Comparison of ENCODE assay signal across 29 cellular contexts in the genomic region with DNA sequence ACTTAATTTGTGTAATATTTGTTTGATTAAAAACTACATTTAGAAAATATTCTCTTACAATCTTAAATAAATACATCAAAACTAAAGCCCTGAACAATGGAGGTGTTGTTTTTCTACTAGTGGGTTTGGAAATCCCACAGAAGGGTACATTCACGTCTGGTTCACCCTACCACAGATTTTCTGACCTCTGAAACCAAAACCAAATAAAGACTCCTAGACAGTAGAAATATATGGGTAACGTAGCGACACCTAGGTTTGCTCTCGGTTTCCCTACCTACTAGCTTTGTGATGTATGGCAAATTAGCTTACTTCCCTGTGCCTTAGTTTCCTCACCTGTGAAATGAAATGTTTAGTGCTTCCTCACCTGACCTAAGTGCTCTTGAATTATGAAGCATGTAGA.
"Had no signal": no experiment of that assay in that cellular context is flagged by ENCODE, and none has a peak within 500 bp of the region (broad histone marks: within the 10 kb centered on the region; RNA-seq: fewer than 3 reads in every experiment).

No MANE protein-coding gene starts in this region.

- H3K4me1 Mint-ChIP-seq: activated naive CD8-positive, alpha-beta T cell treated with anti-CD3 and anti-CD28 coated beads, Interleukin-2, amount 10 ng/mL, durations not matched to agents 7 days and 5 days; stimulated activated effector memory CD8-positive, alpha-beta T cell treated with anti-CD3 and anti-CD28 coated beads, Interleukin-12 subunit alpha, Interleukin-12 subunit beta, amount 100 ng/mL, for 72 hours had no signal

- H3K9ac ChIP-seq: parathyroid adenoma had no signal

- H3K4me1 ChIP-seq: gastrocnemius medialis, parathyroid adenoma, psoas muscle had no signal

- H3K36me3 Mint-ChIP-seq: stimulated activated effector memory CD8-positive, alpha-beta T cell treated with anti-CD3 and anti-CD28 coated beads, Interleukin-12 subunit alpha, Interleukin-12 subunit beta, amount 100 ng/mL, for 72 hours had no signal

- H2AFZ ChIP-seq: hepatocyte, parathyroid adenoma had no signal

- FAIRE-seq: small intestine, urothelium cell line had no signal

- H3K4me2 ChIP-seq: hepatocyte had no signal

- H3K79me2 ChIP-seq: hepatocyte, parathyroid adenoma had no signal

- H3K4me3 ChIP-seq: gastrocnemius medialis, hepatocyte, psoas muscle, sigmoid colon, thoracic aorta had no signal

- H3K36me3 ChIP-seq: gastrocnemius medialis, sigmoid colon, thoracic aorta had no signal

- H3K27ac Mint-ChIP-seq: activated CD4-positive, alpha-beta T cell treated with anti-CD3 and anti-CD28 coated beads for 36 hours; activated naive CD4-positive, alpha-beta T cell treated with anti-CD3 and anti-CD28 coated beads for 36 hours; activated naive CD8-positive, alpha-beta T cell treated with anti-CD3 and anti-CD28 coated beads, Interleukin-2, amount 10 ng/mL, durations not matched to agents 7 days and 5 days; activated T-helper 1 cell treated with anti-CD3 and anti-CD28 coated beads, Interleukin-12 subunit alpha, Interleukin-12 subunit beta, Interleukin-2, Interleukin-4 antibody, amounts not matched to agents 30 ng/mL and 10 ng/mL and 1 ng/mL, durations not matched to agents 14 hours and 24 hours and 36 hours; effector memory CD8-positive, alpha-beta T cell; mesothelial cell of epicardium; naive B cell; stimulated activated effector memory CD8-positive, alpha-beta T cell treated with anti-CD3 and anti-CD28 coated beads, Interleukin-12 subunit alpha, Interleukin-12 subunit beta, amount 100 ng/mL, for 72 hours; stimulated activated naive CD8-positive, alpha-beta T cell treated with anti-CD3 and anti-CD28 coated beads, Interleukin-15, Interleukin-2, amounts not matched to agents 100 ng/mL and 50 ng/mL, for 24 hours; T-helper 2 cell treated with Interferon-gamma antibody and Interleukin-4, amounts not matched to agents 5 μg/mL and 100 μg/mL, for 36 hours had no signal

- H3K27me3 Mint-ChIP-seq: activated CD4-positive, alpha-beta T cell treated with anti-CD3 and anti-CD28 coated beads for 36 hours; activated naive CD8-positive, alpha-beta T cell treated with anti-CD3 and anti-CD28 coated beads, Interleukin-2, amount 10 ng/mL, durations not matched to agents 7 days and 5 days; effector memory CD8-positive, alpha-beta T cell; naive B cell; stimulated activated naive CD8-positive, alpha-beta T cell treated with anti-CD3 and anti-CD28 coated beads, Interleukin-15, Interleukin-2, amounts not matched to agents 100 ng/mL and 50 ng/mL, for 24 hours had no signal

- H3K27me3 ChIP-seq: gastrocnemius medialis, hepatocyte, sigmoid colon had no signal

- DNase-seq: activated CD4-positive, alpha-beta T cell treated with anti-CD3 and anti-CD28 coated beads for 36 hours; activated CD4-positive, CD25-positive, alpha-beta regulatory T cell; activated effector memory CD4-positive, alpha-beta T cell treated with anti-CD3 and anti-CD28 coated beads, Interleukin-2, amount 50 U/mL, for 16 hours; activated naive CD4-positive, alpha-beta T cell treated with anti-CD3 and anti-CD28 coated beads for 36 hours; activated naive CD8-positive, alpha-beta T cell treated with anti-CD3 and anti-CD28 coated beads, Interleukin-2, amount 10 ng/mL, durations not matched to agents 7 days and 5 days; amygdala; caudate nucleus; cortex of kidney; effector memory CD8-positive, alpha-beta T cell; erythroblast; gastrocnemius medialis; glutamatergic neuron; naive B cell; nucleus accumbens; psoas muscle; sigmoid colon; small intestine; stimulated activated CD4-positive, alpha-beta T cell treated with anti-CD3 and anti-CD28 coated beads, Interleukin-4, amount 100 ng/mL, for 24 hours; trophoblast cell had no signal

- ATAC-seq: activated CD4-positive, alpha-beta T cell treated with anti-CD3 and anti-CD28 coated beads for 36 hours; effector memory CD8-positive, alpha-beta T cell; gastrocnemius medialis; psoas muscle; stimulated activated effector memory CD8-positive, alpha-beta T cell treated with anti-CD3 and anti-CD28 coated beads, Interleukin-12 subunit alpha, Interleukin-12 subunit beta, amount 100 ng/mL, for 72 hours had no signal

- H3K9me3 Mint-ChIP-seq: activated naive CD8-positive, alpha-beta T cell treated with anti-CD3 and anti-CD28 coated beads, Interleukin-2, amount 10 ng/mL, durations not matched to agents 7 days and 5 days; activated T-helper 1 cell treated with anti-CD3 and anti-CD28 coated beads, Interleukin-12 subunit alpha, Interleukin-12 subunit beta, Interleukin-2, Interleukin-4 antibody, amounts not matched to agents 30 ng/mL and 10 ng/mL and 1 ng/mL, durations not matched to agents 14 hours and 24 hours and 36 hours; effector memory CD8-positive, alpha-beta T cell; neural crest cell; stimulated activated effector memory CD8-positive, alpha-beta T cell treated with anti-CD3 and anti-CD28 coated beads, Interleukin-12 subunit alpha, Interleukin-12 subunit beta, amount 100 ng/mL, for 72 hours; T-helper 2 cell treated with Interferon-gamma antibody and Interleukin-4, amounts not matched to agents 5 μg/mL and 100 μg/mL, for 36 hours had no signal

- H3K4me3 Mint-ChIP-seq: activated CD4-positive, alpha-beta T cell treated with anti-CD3 and anti-CD28 coated beads for 36 hours; activated naive CD4-positive, alpha-beta T cell treated with anti-CD3 and anti-CD28 coated beads for 36 hours; activated naive CD8-positive, alpha-beta T cell treated with anti-CD3 and anti-CD28 coated beads, Interleukin-2, amount 10 ng/mL, durations not matched to agents 7 days and 5 days; activated T-helper 1 cell treated with anti-CD3 and anti-CD28 coated beads, Interleukin-12 subunit alpha, Interleukin-12 subunit beta, Interleukin-2, Interleukin-4 antibody, amounts not matched to agents 30 ng/mL and 10 ng/mL and 1 ng/mL, durations not matched to agents 14 hours and 24 hours and 36 hours; effector memory CD8-positive, alpha-beta T cell; mesothelial cell of epicardium; naive B cell; neural crest cell; stimulated activated effector memory CD8-positive, alpha-beta T cell treated with anti-CD3 and anti-CD28 coated beads, Interleukin-12 subunit alpha, Interleukin-12 subunit beta, amount 100 ng/mL, for 72 hours; stimulated activated naive CD8-positive, alpha-beta T cell treated with anti-CD3 and anti-CD28 coated beads, Interleukin-15, Interleukin-2, amounts not matched to agents 100 ng/mL and 50 ng/mL, for 24 hours; T-helper 2 cell treated with Interferon-gamma antibody and Interleukin-4, amounts not matched to agents 5 μg/mL and 100 μg/mL, for 36 hours had no signal

- H3K9me3 ChIP-seq: gastrocnemius medialis, psoas muscle, sigmoid colon, thoracic aorta had no signal

- H3K27ac ChIP-seq: gastrocnemius medialis, hepatocyte, parathyroid adenoma, psoas muscle, sigmoid colon, thoracic aorta had no signal
